ENCODE assay signal across 1 cellular context in the genomic region with DNA sequence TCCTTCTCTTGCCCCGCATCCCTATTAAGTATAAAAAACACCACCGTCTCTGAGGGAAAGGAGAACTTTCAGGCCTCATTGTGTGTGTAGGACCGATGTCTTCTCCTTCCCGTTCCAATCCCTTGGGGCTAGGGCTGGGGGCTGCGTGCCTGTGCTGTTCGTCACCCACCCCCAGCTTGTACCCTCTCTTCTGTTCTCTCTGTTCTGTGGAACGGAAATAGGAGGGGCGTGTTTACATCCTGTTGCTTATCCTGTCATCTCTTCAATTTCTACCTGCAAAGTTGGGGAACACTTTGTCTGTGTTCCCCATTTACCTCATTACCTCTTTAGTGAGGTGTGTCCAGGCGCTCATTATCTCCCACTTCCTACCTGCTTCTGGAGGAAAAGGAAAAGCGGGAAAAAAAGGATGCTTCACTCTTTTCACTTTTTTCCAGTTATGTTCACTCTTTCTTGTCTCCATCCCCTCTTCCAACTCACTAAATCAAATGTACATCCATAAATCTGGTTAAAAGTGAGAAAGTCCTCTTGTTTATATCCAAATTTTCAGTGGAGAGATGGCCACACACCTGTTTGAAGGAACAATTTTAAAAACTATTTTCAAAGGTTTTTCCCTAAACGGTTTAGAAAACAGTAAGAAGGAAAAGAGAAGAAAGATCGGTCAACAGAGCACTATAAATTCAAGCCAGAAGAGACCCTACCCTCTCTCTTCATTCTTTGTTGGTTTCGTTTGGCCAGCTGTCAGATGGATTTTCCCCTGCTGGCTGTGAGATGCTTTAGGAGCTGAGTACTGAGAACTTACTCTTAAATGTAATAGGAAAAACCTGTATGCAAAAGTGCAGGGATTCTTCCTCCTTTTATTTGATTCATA.
TF ChIP-seq lines count a peak whose summit lies in the region.

No MANE protein-coding gene starts in this region.

TF ChIP-seq in H1, 55 proteins besides CTCF, POLR2A, EP300 and RAD21:
- TF ChIP-seq NANOG (IDR thresholded peaks at IDR 0.05; ENCODE audit: insufficient read depth, low read depth, low read length, poor library complexity, severe bottlenecking): no peak
- TF ChIP-seq ASH2L (IDR thresholded peaks at IDR 0.05; ENCODE audit: low read length): peak; percentile 11
